In the genomic region with DNA sequence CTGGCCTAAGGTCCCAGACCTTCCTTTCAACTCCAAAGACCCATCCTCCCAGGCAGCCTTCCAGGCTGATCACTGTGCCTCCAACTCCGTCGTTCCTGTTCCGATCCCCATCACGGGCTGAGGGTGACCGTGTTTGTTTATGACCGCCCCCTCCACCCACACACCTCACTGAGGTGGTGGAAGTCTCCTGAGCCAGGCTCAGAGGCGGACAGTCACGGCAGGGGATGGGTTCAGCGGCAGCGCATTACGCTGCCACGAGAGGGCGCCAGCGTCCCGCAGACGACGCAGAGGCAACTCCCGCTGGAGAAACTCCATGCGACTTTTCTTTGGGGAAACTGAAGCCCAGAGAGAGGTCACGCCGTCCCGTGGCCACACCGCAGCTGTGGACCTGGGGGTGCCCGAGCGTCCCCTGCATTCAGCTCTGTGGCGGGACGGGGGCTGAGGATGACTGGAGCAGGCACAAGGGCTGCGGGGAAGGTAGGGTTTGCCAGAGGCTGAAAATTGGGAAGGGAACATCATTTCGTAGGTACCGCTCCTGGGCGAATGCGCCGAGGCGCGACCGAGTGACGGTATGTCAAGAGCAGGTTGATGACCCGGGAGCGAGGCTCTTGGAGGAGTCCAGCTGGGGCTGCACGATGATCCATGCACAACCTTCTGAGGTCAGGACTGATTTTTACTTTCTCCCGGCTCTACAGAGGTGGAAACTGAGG, we compare ENCODE assay signal across 8 cellular contexts. TPM values are rescaled to one million over a fixed set of nuclear protein-coding genes. Genes with fewer than 3 reads are reported as not detected.
DNase-seq lines count a peak whose midpoint lies in the region; ATAC-seq and TF ChIP-seq lines count a peak whose summit lies in the region.

No MANE protein-coding gene starts in this region.

- DNase-seq in NCI-H526 (lab: John Stamatoyannopoulos, UW), result peak; percentile 27 to 69
- no peak for DNase-seq in NCI-H526 treated with DMSO at 0.1 percent for 48 hours (lab: John Stamatoyannopoulos, UW)
- peak; percentile 62 for DNase-seq in NT2/D1 (ENCODE audit: low read depth, low spot score)
- DNase-seq in activated T-cell treated with anti-CD3 and anti-CD28 coated beads for 4 hours, result peak; percentile 74
- DNase-seq in epithelial cell of proximal tubule (ENCODE audit: low read depth), result no peak
- DNase-seq in mucosa of gallbladder (ENCODE audit: low spot score), result peak; percentile 88
- DNase-seq in stimulated activated CD8-positive, alpha-beta memory T cell treated with anti-CD3 and anti-CD28 coated beads, Interleukin-4, amount 100 ng/mL, for 24 hours (ENCODE audit: low read depth), result peak; percentile 65

- peak overlapping the region; percentile 42 for H3K4me3 ChIP-seq in NT2/D1 (ENCODE audit: insufficient read length, low read depth)
- H3K4me3 ChIP-seq in epithelial cell of proximal tubule (ENCODE audit: low read depth, low read length), result peak overlapping the region; percentile 61

- peak; percentile 91 for TF ChIP-seq CTCF in epithelial cell of proximal tubule (conservative IDR thresholded peaks at IDR 0.05; ENCODE audit: low read depth, low read length)

- peaks cover 5% of the 10 kb centered on the region for H3K27me3 ChIP-seq in NT2/D1 (ENCODE audit: insufficient read depth, insufficient read length)

- H3K36me3 ChIP-seq in NT2/D1 (ENCODE audit: insufficient read depth, insufficient read length, low read length), result peaks cover 25% of the 10 kb centered on the region

- peak overlapping the region; percentile 76 for H3K9ac ChIP-seq in NT2/D1 (ENCODE audit: insufficient read length, low read depth)

- H3K9me3 ChIP-seq in NT2/D1 (ENCODE audit: insufficient read depth, low read length), result peaks cover 7% of the 10 kb centered on the region; the same call in 1 of the 2 replicates

- peak; percentile 67 for ATAC-seq in HG03432 (IDR thresholded peaks at IDR 0.05; ENCODE audit: unreplicated experiment)

- peaks cover 28% of the 10 kb centered on the region for H3K4me1 ChIP-seq in NT2/D1 (ENCODE audit: insufficient read depth, insufficient read length)

RNA-seq across cellular contexts. Expression of a gene that starts 0.9 kb away (rescaled TPM):
- total RNA-seq in epithelial cell of proximal tubule, result 9.9 and 13.4 TPM in 2 replicates
- total RNA-seq in mucosa of gallbladder, result 53.9 TPM

RNA-seq across cellular contexts. Expression of a gene that starts 40.1 kb away (rescaled TPM):
- total RNA-seq in epithelial cell of proximal tubule (not detected in 2 replicates), mucosa of gallbladder (1.6 TPM)

Comparison
In these comparisons a context has a peak if more than half of its experiments do, and no peak if none do; other contexts are left out.
1. DNase-seq: peak in NCI-H526 (2 of 2), NT2/D1 (single experiment), activated T-cell treated with anti-CD3 and anti-CD28 coated beads for 4 hours (single experiment), mucosa of gallbladder (single experiment) and stimulated activated CD8-positive, alpha-beta memory T cell treated with anti-CD3 and anti-CD28 coated beads, Interleukin-4, amount 100 ng/mL, for 24 hours (single experiment); none in NCI-H526 treated with DMSO at 0.1 percent for 48 hours (single experiment) and epithelial cell of proximal tubule (single experiment).